Comparison of ENCODE assay signal across 1 cellular context in the genomic region with DNA sequence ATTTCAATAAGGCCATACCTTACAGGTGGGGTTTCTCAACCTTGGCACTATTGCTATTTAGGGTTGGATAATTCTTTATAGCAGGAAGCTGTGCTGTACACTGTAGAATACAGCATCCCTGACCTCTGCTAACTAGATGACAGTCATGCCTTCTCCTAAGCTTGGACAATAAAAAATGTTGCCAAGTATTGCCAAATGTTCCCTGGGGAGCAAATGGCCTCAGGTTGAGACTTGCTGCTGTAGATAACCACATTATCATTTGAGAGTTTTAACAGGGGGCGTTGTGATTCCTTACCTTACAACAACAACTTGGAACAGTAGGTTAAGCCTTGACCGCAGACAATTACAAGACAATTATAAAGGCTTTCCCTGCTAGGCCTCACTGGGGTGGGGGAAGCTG.
TF ChIP-seq lines count a peak whose summit lies in the region.

No MANE protein-coding gene starts in this region.

TF ChIP-seq in IMR-90, 13 proteins besides CTCF, POLR2A, EP300 and RAD21:
- TF ChIP-seq FOS (IDR thresholded peaks at IDR 0.05; ENCODE audit: low read depth, low read length): no peak
- TF ChIP-seq, protein P1, sequence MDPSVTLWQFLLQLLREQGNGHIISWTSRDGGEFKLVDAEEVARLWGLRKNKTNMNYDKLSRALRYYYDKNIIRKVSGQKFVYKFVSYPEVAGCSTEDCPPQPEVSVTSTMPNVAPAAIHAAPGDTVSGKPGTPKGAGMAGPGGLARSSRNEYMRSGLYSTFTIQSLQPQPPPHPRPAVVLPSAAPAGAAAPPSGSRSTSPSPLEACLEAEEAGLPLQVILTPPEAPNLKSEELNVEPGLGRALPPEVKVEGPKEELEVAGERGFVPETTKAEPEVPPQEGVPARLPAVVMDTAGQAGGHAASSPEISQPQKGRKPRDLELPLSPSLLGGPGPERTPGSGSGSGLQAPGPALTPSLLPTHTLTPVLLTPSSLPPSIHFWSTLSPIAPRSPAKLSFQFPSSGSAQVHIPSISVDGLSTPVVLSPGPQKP (IDR thresholded peaks at IDR 0.05; ENCODE audit: borderline replicate concordance, low read depth, low read length): no peak
